Comparison of ENCODE assay signal across 22 cellular contexts in genomic region chr11:74684661-74685060, GRCh38. TPM values are rescaled to one million over a fixed set of nuclear protein-coding genes. Genes with fewer than 3 reads are reported as not detected.
"Had no signal": no experiment of that assay in that cellular context is flagged by ENCODE, and none has a peak within 500 bp of the region (broad histone marks: within the 10 kb centered on the region; RNA-seq: fewer than 3 reads in every experiment).

No MANE protein-coding gene starts in this region.

- H3K4me3 ChIP-seq: cardiac muscle cell, gastrocnemius medialis, lung had no signal

- H3K9me3 ChIP-seq: gastrocnemius medialis, stomach, testis had no signal

- H3K4me1 Mint-ChIP-seq: nephron progenitor cell had no signal

- H3K36me3 ChIP-seq: cardiac muscle cell, gastrocnemius medialis, stomach, WERI-Rb-1 had no signal

- H3K27ac ChIP-seq: cardiac muscle cell, gastrocnemius medialis, testis, WERI-Rb-1 had no signal

- H3K36me3 Mint-ChIP-seq: activated naive CD4-positive, alpha-beta T cell treated with anti-CD3 and anti-CD28 coated beads, Interleukin-2, amount 50 U/mL, for 72 hours; mesothelial cell of epicardium; type B pancreatic cell had no signal

- FAIRE-seq: colon, small intestine had no signal

- H3K27me3 ChIP-seq: gastrocnemius medialis, testis had no signal

- H3K4me3 Mint-ChIP-seq: nephron progenitor cell had no signal

- H3K27ac Mint-ChIP-seq: activated naive CD4-positive, alpha-beta T cell treated with anti-CD3 and anti-CD28 coated beads, Interleukin-2, amount 50 U/mL, for 72 hours; activated T-cell treated with anti-CD3 and anti-CD28 coated beads, Interleukin-2, amount 50 U/mL, for 72 hours; immature natural killer cell; mesothelial cell of epicardium; nephron progenitor cell; type B pancreatic cell had no signal

- DNase-seq: activated CD4-positive, alpha-beta T cell treated with anti-CD3 and anti-CD28 coated beads for 1 hour; activated T-cell treated with anti-CD3 and anti-CD28 coated beads, Interleukin-2, amount 50 U/mL, for 72 hours; amniotic stem cell; gastrocnemius medialis; immature natural killer cell; nephron progenitor cell; nucleus accumbens; small intestine; stimulated activated CD4-positive, alpha-beta T cell treated with anti-CD3 and anti-CD28 coated beads, Interleukin-4, amount 100 ng/mL, for 1 hour; stomach; SW 1271; T-helper 2 cell; testis; WERI-Rb-1 had no signal

- ATAC-seq: activated naive CD4-positive, alpha-beta T cell treated with anti-CD3 and anti-CD28 coated beads, Interleukin-2, amount 50 U/mL, for 72 hours; activated T-cell treated with anti-CD3 and anti-CD28 coated beads, Interleukin-2, amount 50 U/mL, for 72 hours; esophagus mucosa; gastrocnemius medialis had no signal

- H3K9me3 Mint-ChIP-seq: activated naive CD4-positive, alpha-beta T cell treated with anti-CD3 and anti-CD28 coated beads, Interleukin-2, amount 50 U/mL, for 72 hours; activated T-cell treated with anti-CD3 and anti-CD28 coated beads, Interleukin-2, amount 50 U/mL, for 72 hours; immature natural killer cell; nephron progenitor cell; type B pancreatic cell had no signal

RNA-seq across cellular contexts. Expression of gene CHRDL2, which starts 46.6 kb away (rescaled TPM):
- total RNA-seq: activated CD8-positive, alpha-beta memory T cell treated with anti-CD3 and anti-CD28 coated beads for 36 hours; activated naive CD4-positive, alpha-beta T cell treated with anti-CD3 and anti-CD28 coated beads, Interleukin-2, amount 50 U/mL, for 72 hours; activated T-cell treated with anti-CD3 and anti-CD28 coated beads, Interleukin-2, amount 50 U/mL, for 72 hours; cardiac muscle cell had no signal
- polyA plus RNA-seq: cardiac muscle cell, immature natural killer cell had no signal
